ENCODE assay signal across 11 cellular contexts in genomic region chr11:110362916-110363574, GRCh38.
A peak's percentile ranks its signal among the peaks of the same experiment; 100 is the strongest.
DNase-seq lines count a peak whose midpoint lies in the region; TF ChIP-seq lines count a peak whose summit lies in the region.
"Had no signal": no experiment of that assay in that cellular context is flagged by ENCODE, and none has a peak within 500 bp of the region (broad histone marks: within the 10 kb centered on the region; RNA-seq: fewer than 3 reads in every experiment).

No MANE protein-coding gene starts in this region.

- no peaks in the 10 kb centered on the region for H3K79me2 ChIP-seq in hepatocyte

- H3K27me3 ChIP-seq in hepatocyte = no peaks in the 10 kb centered on the region

- peak overlapping the region; percentile 61 for H3K4me2 ChIP-seq in hepatocyte

- H3K4me1 ChIP-seq in hepatocyte (ENCODE audit: insufficient read depth) = peaks cover 16% of the 10 kb centered on the region

- no peaks in the 10 kb centered on the region for H3K36me3 ChIP-seq in hepatocyte (replicated peaks; ENCODE audit: insufficient read depth, low read depth)

- no peaks in the 10 kb centered on the region for H4K20me1 ChIP-seq in hepatocyte (ENCODE audit: insufficient read depth, poor library complexity, severe bottlenecking)

- H3K36me3 Mint-ChIP-seq in activated CD4-positive, alpha-beta T cell treated with anti-CD3 and anti-CD28 coated beads, Interleukin-2, amount 10 ng/mL, durations not matched to agents 24 days and 14 days (ENCODE audit: low read depth) = no peaks in the 10 kb centered on the region
- no peaks in the 10 kb centered on the region for H3K36me3 Mint-ChIP-seq in activated CD4-positive, alpha-beta T cell treated with anti-CD3 and anti-CD28 coated beads, Interleukin-2, amount 10 ng/mL, durations not matched to agents 7 days and 5 days (ENCODE audit: low read depth)
- H3K36me3 Mint-ChIP-seq: IgD-negative memory B cell had no signal

- no peak for TF ChIP-seq CTCF in hepatocyte (IDR thresholded peaks at IDR 0.05; ENCODE audit: poor library complexity)

- peak overlapping the region; percentile 8 for H3K4me3 Mint-ChIP-seq in activated CD4-positive, alpha-beta T cell treated with anti-CD3 and anti-CD28 coated beads, Interleukin-2, amount 10 ng/mL, durations not matched to agents 24 days and 14 days
- H3K4me3 Mint-ChIP-seq in activated CD4-positive, alpha-beta T cell treated with anti-CD3 and anti-CD28 coated beads, Interleukin-2, amount 10 ng/mL, durations not matched to agents 7 days and 5 days = no peak overlapping the region
- H3K4me3 Mint-ChIP-seq: CD4-positive, alpha-beta T cell; IgD-negative memory B cell had no signal

- no peaks in the 10 kb centered on the region for H3K9me3 ChIP-seq in hepatocyte (ENCODE audit: low read depth)

- 6% methylated on average over 6 of the region's 6 CpGs for WGBS in hepatocyte (ENCODE audit: low lambda C conversion rate, missing lambda C conversion rate)

- H3K9me2 ChIP-seq in hepatocyte (replicated peaks; ENCODE audit: insufficient read depth) = no peaks in the 10 kb centered on the region

- H3K4me1 Mint-ChIP-seq in activated CD4-positive, alpha-beta T cell treated with anti-CD3 and anti-CD28 coated beads, Interleukin-2, amount 10 ng/mL, durations not matched to agents 24 days and 14 days = peaks cover 13% of the 10 kb centered on the region
- H3K4me1 Mint-ChIP-seq in activated CD4-positive, alpha-beta T cell treated with anti-CD3 and anti-CD28 coated beads, Interleukin-2, amount 10 ng/mL, durations not matched to agents 7 days and 5 days = peaks cover 10% of the 10 kb centered on the region
- H3K4me1 Mint-ChIP-seq: IgD-negative memory B cell had no signal

- CTCF ChIA-PET in activated CD4-positive, alpha-beta T cell treated with anti-CD3 and anti-CD28 coated beads, Interleukin-2, amount 10 ng/mL, durations not matched to agents 7 days and 5 days (lab: Charles Lee) = interaction anchor here (0.7 to 0.9 kb wide), 2 partner anchors 9 to 77 kb away, joined by 3 read pairs; no protein-coding TSS in a partner anchor

- H3K27me3 Mint-ChIP-seq in activated CD4-positive, alpha-beta T cell treated with anti-CD3 and anti-CD28 coated beads, Interleukin-2, amount 10 ng/mL, durations not matched to agents 24 days and 14 days = no peaks in the 10 kb centered on the region
- no peaks in the 10 kb centered on the region for H3K27me3 Mint-ChIP-seq in activated CD4-positive, alpha-beta T cell treated with anti-CD3 and anti-CD28 coated beads, Interleukin-2, amount 10 ng/mL, durations not matched to agents 7 days and 5 days
- H3K27me3 Mint-ChIP-seq: CD4-positive, alpha-beta T cell; IgD-negative memory B cell had no signal

- H3K27ac ChIP-seq in hepatocyte (peak overlapping the region; percentile 82), temporal lobe (ENCODE audit: low read depth, low read length) (peak overlapping the region; percentile 62)
- H3K27ac ChIP-seq: epithelial cell of prostate had no signal

- H2AFZ ChIP-seq in hepatocyte = peak overlapping the region; percentile 84

- POLR2A ChIA-PET in activated CD4-positive, alpha-beta T cell treated with anti-CD3 and anti-CD28 coated beads, Interleukin-2, amount 10 ng/mL, durations not matched to agents 7 days and 5 days (lab: Charles Lee) = no interaction called here

- intact Hi-C loops in activated CD4-positive, alpha-beta T cell treated with anti-CD3 and anti-CD28 coated beads, Interleukin-2, amount 10 ng/mL, durations not matched to agents 24 days and 14 days (cut with micrococcal nuclease) = no loop called here

- H3K27ac Mint-ChIP-seq in activated CD4-positive, alpha-beta T cell treated with anti-CD3 and anti-CD28 coated beads, Interleukin-2, amount 10 ng/mL, durations not matched to agents 24 days and 14 days = peak overlapping the region; percentile 72
- no peak overlapping the region for H3K27ac Mint-ChIP-seq in activated CD4-positive, alpha-beta T cell treated with anti-CD3 and anti-CD28 coated beads, Interleukin-2, amount 10 ng/mL, durations not matched to agents 7 days and 5 days
- H3K27ac Mint-ChIP-seq: CD4-positive, alpha-beta T cell; IgD-negative memory B cell had no signal

- no peak overlapping the region for H3K4me3 ChIP-seq in hepatocyte

- no peak for DNase-seq in activated CD4-positive, alpha-beta T cell treated with anti-CD3 and anti-CD28 coated beads, Interleukin-2, amount 10 ng/mL, durations not matched to agents 24 days and 14 days
- no peak for DNase-seq in activated CD4-positive, alpha-beta T cell treated with anti-CD3 and anti-CD28 coated beads, Interleukin-2, amount 10 ng/mL, durations not matched to agents 7 days and 5 days
- DNase-seq in SHP77 (lab: John Stamatoyannopoulos, UW) (peak; percentile 76 to 79), hepatocyte (ENCODE audit: low spot score) (peak; percentile 32), GOT3 (lab: John Stamatoyannopoulos, UW) (no peak)
- no peak for DNase-seq in stimulated activated CD4-positive, alpha-beta T cell treated with anti-CD3 and anti-CD28 coated beads, Interleukin-4, amount 100 ng/mL, for 1 hour
- no peak for DNase-seq in effector CD4-positive, alpha-beta T cell
- DNase-seq: CD4-positive, alpha-beta T cell had no signal

- H3K9me3 Mint-ChIP-seq in activated CD4-positive, alpha-beta T cell treated with anti-CD3 and anti-CD28 coated beads, Interleukin-2, amount 10 ng/mL, durations not matched to agents 24 days and 14 days = no peaks in the 10 kb centered on the region
- H3K9me3 Mint-ChIP-seq in activated CD4-positive, alpha-beta T cell treated with anti-CD3 and anti-CD28 coated beads, Interleukin-2, amount 10 ng/mL, durations not matched to agents 7 days and 5 days = no peaks in the 10 kb centered on the region
- H3K9me3 Mint-ChIP-seq: CD4-positive, alpha-beta T cell; IgD-negative memory B cell had no signal

Comparison
In these comparisons a context has a peak if more than half of its experiments do, and no peak if none do; other contexts are left out.
1. DNase-seq: peak in SHP77 (2 of 2) and hepatocyte (single experiment); none in activated CD4-positive, alpha-beta T cell treated with anti-CD3 and anti-CD28 coated beads, Interleukin-2, amount 10 ng/mL, durations not matched to agents 24 days and 14 days (single experiment), activated CD4-positive, alpha-beta T cell treated with anti-CD3 and anti-CD28 coated beads, Interleukin-2, amount 10 ng/mL, durations not matched to agents 7 days and 5 days (single experiment), stimulated activated CD4-positive, alpha-beta T cell treated with anti-CD3 and anti-CD28 coated beads, Interleukin-4, amount 100 ng/mL, for 1 hour (single experiment), GOT3 (single experiment) and effector CD4-positive, alpha-beta T cell (single experiment).